ENCODE assay signal across 1 cellular context in the genomic region with DNA sequence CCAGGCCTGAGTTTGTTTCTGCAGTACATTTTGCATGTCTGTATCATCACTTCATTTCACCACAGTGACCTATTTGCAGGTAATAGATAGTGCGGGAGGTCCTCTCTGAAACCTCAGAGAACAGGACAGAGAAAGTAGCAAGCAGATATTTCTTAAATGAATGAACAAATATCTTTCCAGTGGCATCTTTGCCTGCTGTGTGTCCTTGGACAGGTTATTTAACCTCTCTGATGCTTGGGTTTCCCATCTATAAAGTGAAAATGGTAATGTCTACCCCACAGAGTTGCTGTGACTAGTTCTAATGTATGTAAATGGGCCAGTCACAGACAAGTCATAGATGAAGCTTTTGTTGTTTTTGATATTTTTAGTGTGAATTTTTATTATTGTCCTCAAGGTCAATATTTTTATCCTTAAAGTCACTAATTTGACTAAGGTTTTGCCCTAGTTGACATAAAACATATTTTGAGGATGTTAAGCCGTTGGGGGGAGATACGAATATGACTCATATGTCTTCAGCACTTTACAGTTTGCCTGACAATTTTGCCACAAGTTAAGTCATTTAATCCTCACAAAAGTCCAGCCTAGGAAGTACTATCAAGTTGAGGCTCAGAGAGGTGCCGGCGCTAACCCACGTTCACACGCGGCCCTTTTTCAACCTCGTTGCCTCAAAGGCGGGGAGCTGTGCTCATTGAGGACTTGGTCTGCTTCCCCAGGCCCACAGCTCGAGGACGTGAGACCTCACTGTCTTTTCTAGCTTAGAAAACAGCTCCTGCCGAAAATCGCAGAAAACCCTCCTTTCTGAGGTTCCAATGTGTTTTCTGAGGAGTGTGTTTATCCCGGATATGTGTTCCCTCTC.
TF ChIP-seq lines count a peak whose summit lies in the region.

No MANE protein-coding gene starts in this region.

TF ChIP-seq in IMR-90, 13 proteins besides CTCF, POLR2A, EP300 and RAD21 (continued from another document):
- TF ChIP-seq, protein P1, sequence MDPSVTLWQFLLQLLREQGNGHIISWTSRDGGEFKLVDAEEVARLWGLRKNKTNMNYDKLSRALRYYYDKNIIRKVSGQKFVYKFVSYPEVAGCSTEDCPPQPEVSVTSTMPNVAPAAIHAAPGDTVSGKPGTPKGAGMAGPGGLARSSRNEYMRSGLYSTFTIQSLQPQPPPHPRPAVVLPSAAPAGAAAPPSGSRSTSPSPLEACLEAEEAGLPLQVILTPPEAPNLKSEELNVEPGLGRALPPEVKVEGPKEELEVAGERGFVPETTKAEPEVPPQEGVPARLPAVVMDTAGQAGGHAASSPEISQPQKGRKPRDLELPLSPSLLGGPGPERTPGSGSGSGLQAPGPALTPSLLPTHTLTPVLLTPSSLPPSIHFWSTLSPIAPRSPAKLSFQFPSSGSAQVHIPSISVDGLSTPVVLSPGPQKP (IDR thresholded peaks at IDR 0.05; ENCODE audit: borderline replicate concordance, low read depth, low read length), result no peak
- TF ChIP-seq BHLHE40 (IDR thresholded peaks at IDR 0.05; ENCODE audit: low read depth, low read length) (no peak), CHD1 (IDR thresholded peaks at IDR 0.05; ENCODE audit: low read depth, low read length) (no peak), MXI1 (IDR thresholded peaks at IDR 0.05; ENCODE audit: borderline replicate concordance, low read depth, low read length) (no peak)
